In the genomic region with DNA sequence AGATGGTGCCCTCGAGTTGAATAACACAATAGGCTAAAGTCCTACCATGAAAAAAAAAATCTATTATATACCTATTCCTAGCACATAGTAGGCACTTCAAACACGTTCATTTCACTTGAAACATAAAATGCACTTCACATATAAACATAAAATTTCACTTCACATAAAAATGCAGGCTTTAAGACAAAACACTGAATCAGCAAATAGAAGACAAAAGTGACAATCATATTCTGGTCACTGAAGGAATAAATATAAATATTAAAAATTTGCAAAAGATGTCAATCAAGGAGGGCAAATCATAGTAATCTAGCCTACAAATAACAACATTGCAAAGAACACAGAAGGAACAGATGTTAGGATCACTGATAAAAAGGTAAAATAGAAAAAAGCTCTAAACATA, we compare ENCODE assay signal across 29 cellular contexts.
"Had no signal": no experiment of that assay in that cellular context is flagged by ENCODE, and none has a peak within 500 bp of the region (broad histone marks: within the 10 kb centered on the region; RNA-seq: fewer than 3 reads in every experiment).

No MANE protein-coding gene starts in this region.

- H3K9me3 Mint-ChIP-seq: dendritic cell treated with granulocyte-macrophage colony-stimulating factor and Interleukin-4, amounts not matched to agents 40 ng/mL and 50 ng/mL, for 4 days; endodermal cell had no signal

- FAIRE-seq: colon, endometrium, endothelial cell of umbilical vein, frontal cortex had no signal

- H3K4me3 Mint-ChIP-seq: dendritic cell treated with granulocyte-macrophage colony-stimulating factor and Interleukin-4, amounts not matched to agents 40 ng/mL and 50 ng/mL, for 4 days; endodermal cell had no signal

- H3K79me2 ChIP-seq: hepatocyte had no signal

- H3K27ac Mint-ChIP-seq: dendritic cell treated with granulocyte-macrophage colony-stimulating factor and Interleukin-4, amounts not matched to agents 40 ng/mL and 50 ng/mL, for 4 days; endodermal cell had no signal

- DNase-seq: colonic mucosa; cortex of kidney; dermis blood vessel endothelial cell; dorsolateral prefrontal cortex; effector CD4-positive, alpha-beta T cell; effector CD8-positive, alpha-beta T cell; effector memory CD4-positive, alpha-beta T cell; endodermal cell; erythroblast; esophagus squamous epithelium; foreskin fibroblast; foreskin keratinocyte; foreskin melanocyte; gastrocnemius medialis; glutamatergic neuron; head of caudate nucleus; heart left ventricle; heart right ventricle had no signal

- ATAC-seq: esophagus mucosa, foreskin keratinocyte, gastrocnemius medialis, gastroesophageal sphincter, heart left ventricle, heart right ventricle had no signal

- H3K4me1 Mint-ChIP-seq: endodermal cell had no signal

- H3K4me2 ChIP-seq: hepatocyte had no signal

- H3K36me3 ChIP-seq: colonic mucosa, esophagus muscularis mucosa, esophagus squamous epithelium, gastrocnemius medialis, gastroesophageal sphincter, heart left ventricle, heart right ventricle had no signal

- H3K27me3 Mint-ChIP-seq: dendritic cell treated with granulocyte-macrophage colony-stimulating factor and Interleukin-4, amounts not matched to agents 40 ng/mL and 50 ng/mL, for 4 days had no signal

- H3K27me3 ChIP-seq: colonic mucosa, dorsolateral prefrontal cortex, esophagus muscularis mucosa, esophagus squamous epithelium, foreskin keratinocyte, gastrocnemius medialis, gastroesophageal sphincter, heart left ventricle, heart right ventricle, hepatocyte had no signal

- H3K4me3 ChIP-seq: colonic mucosa, coronary artery, dorsolateral prefrontal cortex, esophagus muscularis mucosa, esophagus squamous epithelium, gastrocnemius medialis, gastroesophageal sphincter, heart left ventricle, heart right ventricle, hepatocyte had no signal

- H3K4me1 ChIP-seq: colonic mucosa, esophagus muscularis mucosa, esophagus squamous epithelium, foreskin keratinocyte, gastrocnemius medialis, gastroesophageal sphincter, heart left ventricle, heart right ventricle had no signal

- H3K27ac ChIP-seq: colonic mucosa, coronary artery, dorsolateral prefrontal cortex, epithelial cell of prostate, esophagus muscularis mucosa, esophagus squamous epithelium, foreskin keratinocyte, gastrocnemius medialis, gastroesophageal sphincter, heart left ventricle, heart right ventricle, hepatocyte had no signal

- H2AFZ ChIP-seq: hepatocyte had no signal

- H3K9me3 ChIP-seq: colonic mucosa, esophagus muscularis mucosa, esophagus squamous epithelium, gastrocnemius medialis, gastroesophageal sphincter had no signal
